2 cellular contexts compared by ENCODE assay signal in genomic region chr12:107570721-107571120, GRCh38.
TF ChIP-seq lines count a peak whose summit lies in the region.

No MANE protein-coding gene starts in this region.

TF ChIP-seq in IMR-90, 13 proteins besides CTCF, POLR2A, EP300 and RAD21:
- TF ChIP-seq MXI1 (IDR thresholded peaks at IDR 0.05; ENCODE audit: borderline replicate concordance, low read depth, low read length) (no peak), NFE2L2 (IDR thresholded peaks at IDR 0.05; ENCODE audit: low read depth, low read length) (no peak), FOS (IDR thresholded peaks at IDR 0.05; ENCODE audit: low read depth, low read length) (no peak), MAFK (IDR thresholded peaks at IDR 0.05; ENCODE audit: low read depth, low read length) (no peak)

TF ChIP-seq in endothelial cell of umbilical vein, 7 proteins besides CTCF, POLR2A, EP300 and RAD21:
- TF ChIP-seq EZH2 (IDR thresholded peaks at IDR 0.05; ENCODE audit: borderline replicate concordance, low read depth, low read length, severe bottlenecking) = no peak
- no peak for TF ChIP-seq POLR2AphosphoS5 (IDR thresholded peaks at IDR 0.05; ENCODE audit: insufficient read depth, low read depth, low read length)
- TF ChIP-seq MYC (IDR thresholded peaks at IDR 0.05; ENCODE audit: low read depth, low read length) = no peak
- TF ChIP-seq, protein P1, sequence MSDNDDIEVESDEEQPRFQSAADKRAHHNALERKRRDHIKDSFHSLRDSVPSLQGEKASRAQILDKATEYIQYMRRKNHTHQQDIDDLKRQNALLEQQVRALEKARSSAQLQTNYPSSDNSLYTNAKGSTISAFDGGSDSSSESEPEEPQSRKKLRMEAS (IDR thresholded peaks at IDR 0.05; ENCODE audit: insufficient read depth, insufficient read length) = no peak
- TF ChIP-seq JUN (IDR thresholded peaks at IDR 0.05; ENCODE audit: borderline replicate concordance, insufficient read depth, insufficient read length, low read depth) = no peak
- no peak for TF ChIP-seq FOS (IDR thresholded peaks at IDR 0.05; ENCODE audit: borderline replicate concordance, insufficient read depth, low read length)
- TF ChIP-seq GATA2 (IDR thresholded peaks at IDR 0.05; ENCODE audit: insufficient read depth, insufficient read length, low read depth, low read length) = no peak
